ENCODE assay signal across 8 cellular contexts in genomic region chr11:62593434-62594044, GRCh38. TPM values are rescaled to one million over a fixed set of nuclear protein-coding genes. Genes with fewer than 3 reads are reported as not detected.
DNase-seq lines count a peak whose midpoint lies in the region; ATAC-seq and TF ChIP-seq lines count a peak whose summit lies in the region.

No MANE protein-coding gene starts in this region.

- peak; percentile 21 for TF ChIP-seq CTCF in lung (IDR thresholded peaks at IDR 0.05; ENCODE audit: control extremely low read depth, extremely low read depth)

- peaks cover 32 to 46% of the 10 kb centered on the region in 2 donors for H3K36me3 ChIP-seq in lung (ENCODE audit: control insufficient read depth in 2 of 2, insufficient read depth in 2 of 2, low read length in 2 of 2)

- DNase-seq in NCI-H510A treated with DMSO at 0.1 percent for 48 hours (lab: John Stamatoyannopoulos, UW) (peak; percentile 42), NCI-H510A (lab: John Stamatoyannopoulos, UW) (no peak), NCI-H2227 treated with DMSO at 0.1 percent for 48 hours (lab: John Stamatoyannopoulos, UW) (peak; percentile 36), dedifferentiated amniotic fluid mesenchymal stem cell (ENCODE audit: extremely low spot score) (peak; percentile 57), lung (ENCODE audit: low spot score) (peak; percentile 78), HPDE6-E6E7 (ENCODE audit: extremely low spot score) (no peak)
- peak; percentile 77 to 79 for DNase-seq in activated CD4-positive, alpha-beta T cell treated with anti-CD3 and anti-CD28 coated beads for 4 hours
- peak; percentile 64 to 72 for DNase-seq in stimulated activated CD8-positive, alpha-beta memory T cell treated with anti-CD3 and anti-CD28 coated beads, Interleukin-2, amount 100 ng/mL, for 48 hours (ENCODE audit: low read depth in 2 of 2)

- H3K27me3 ChIP-seq in lung (ENCODE audit: control insufficient read depth, insufficient read depth) = no peaks in the 10 kb centered on the region

- ATAC-seq in lung (ENCODE audit: insufficient read depth, low FRiP score) = no peak

- no peaks in the 10 kb centered on the region for H3K9me3 ChIP-seq in lung (ENCODE audit: control insufficient read depth in 2 of 2, insufficient read depth in 1 of 2, low read length in 1 of 2)

- H3K4me1 ChIP-seq in lung (ENCODE audit: control insufficient read depth in 2 of 2, insufficient read depth in 2 of 2, low read length in 2 of 2) = peaks cover 0 to 4% of the 10 kb centered on the region in 2 donors

- no peak overlapping the region for H3K27ac ChIP-seq in lung (ENCODE audit: low read depth in 1 of 2, low read length in 1 of 2)

- H3K4me3 ChIP-seq in lung = no peak overlapping the region

- WGBS in lung, 2 donors = 60 to 61% methylated on average over 13 of the region's 13 CpGs

RNA-seq across cellular contexts. Expression of gene TUT1, which starts 2.2 kb away (rescaled TPM):
- total RNA-seq in lung = 10 to 100 TPM; 10.8 to 19.4 TPM
- 10 to 100 TPM; 15.2 to 21.9 TPM for polyA plus RNA-seq in lung

RNA-seq across cellular contexts. Expression of gene MTA2, which starts 8.1 kb away (rescaled TPM):
- 10 to 100 TPM; 53.7 to 74.4 TPM for total RNA-seq in lung
- 10 to 100 TPM; 57.0 to 62.2 TPM for polyA plus RNA-seq in lung

RNA-seq across cellular contexts. Expression of gene EML3, which starts 19.0 kb away (rescaled TPM):
- total RNA-seq in lung = 10 to 100 TPM; 29.1 to 95.4 TPM
- 10 to 100 TPM; 59.5 to 66.4 TPM for polyA plus RNA-seq in lung

RNA-seq across cellular contexts. Expression of gene ROM1, which starts 19.5 kb away (rescaled TPM):
- total RNA-seq in lung = 1 to 10 TPM; 3.5 to 9.6 TPM
- 10 to 100 TPM in 1 of 2 donors, 1 to 10 TPM in 1; 9.3 to 17.9 TPM for polyA plus RNA-seq in lung

RNA-seq across cellular contexts. Expression of gene EEF1G, which starts 19.8 kb away (rescaled TPM):
- total RNA-seq in lung = 1,000 to 10,000 TPM in 1 of 2 donors, 100 to 1,000 TPM in 1; 941 to 1,160 TPM
- 1,000 to 10,000 TPM; 1,043 to 1,130 TPM for polyA plus RNA-seq in lung

Comparison
In these comparisons a context has a peak if more than half of its experiments do, and no peak if none do; other contexts are left out.
1. DNase-seq: peak in NCI-H510A treated with DMSO at 0.1 percent for 48 hours (single experiment), NCI-H2227 treated with DMSO at 0.1 percent for 48 hours (single experiment), activated CD4-positive, alpha-beta T cell treated with anti-CD3 and anti-CD28 coated beads for 4 hours (2 of 2), dedifferentiated amniotic fluid mesenchymal stem cell (single experiment), lung (single experiment) and stimulated activated CD8-positive, alpha-beta memory T cell treated with anti-CD3 and anti-CD28 coated beads, Interleukin-2, amount 100 ng/mL, for 48 hours (2 of 2); none in NCI-H510A (single experiment) and HPDE6-E6E7 (single experiment).